ENCODE assay signal across 22 cellular contexts in the genomic region with DNA sequence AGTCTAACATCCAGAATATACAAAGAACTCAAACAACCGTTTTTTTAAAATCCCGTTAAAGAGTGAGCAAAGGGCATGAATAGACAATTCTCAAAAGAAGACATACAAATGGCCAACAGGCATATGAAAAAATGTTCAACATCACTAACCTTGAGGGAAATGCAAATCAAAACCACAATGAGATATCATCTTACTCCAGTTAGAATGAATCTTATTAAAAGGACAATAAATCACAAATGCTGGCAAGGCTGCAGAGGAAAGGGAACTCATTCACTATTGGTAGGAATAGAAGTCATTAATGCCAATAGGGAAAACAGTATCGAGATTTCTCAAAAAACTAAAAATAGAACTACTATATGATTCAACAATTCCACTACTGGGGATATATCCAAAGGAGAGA.
"Had no signal": no experiment of that assay in that cellular context is flagged by ENCODE, and none has a peak within 500 bp of the region (broad histone marks: within the 10 kb centered on the region; RNA-seq: fewer than 3 reads in every experiment).

No MANE protein-coding gene starts in this region.

- H3K27me3 ChIP-seq: MG63, SJSA1 had no signal

- H3K4me3 ChIP-seq: MG63, SJSA1 had no signal

- H3K27ac Mint-ChIP-seq: T-cell; T-helper 1 cell treated with Interleukin-12 subunit alpha and Interleukin-12 subunit beta and Interleukin-4 antibody, amounts not matched to agents 30 μg/mL and 1 μg/mL, for 36 hours had no signal

- H3K36me3 Mint-ChIP-seq: T-cell had no signal

- ATAC-seq: HepG2, T-cell had no signal

- H3K4me3 Mint-ChIP-seq: T-cell; T-helper 1 cell treated with Interleukin-12 subunit alpha and Interleukin-12 subunit beta and Interleukin-4 antibody, amounts not matched to agents 30 μg/mL and 1 μg/mL, for 36 hours had no signal

- H3K27me3 Mint-ChIP-seq: T-cell had no signal

- DNase-seq: IMR-90, Karpas-422, KG1, MG63, NCI-H1092 treated with DMSO at 0.1 percent for 48 hours, NCI-H1436, NCI-H187, NCI-H2029, NCI-H2171, NCI-H345, NCI-H446 treated with DMSO at 0.1 percent for 48 hours, NCI-H510A treated with DMSO at 0.1 percent for 48 hours, NCI-H69, NCI-H774, Right ventricle myocardium superior, RPMI8226, SIG-M5, SW 1271, T-cell had no signal

- H3K36me3 ChIP-seq: MG63, SJSA1 had no signal

- H3K4me1 Mint-ChIP-seq: T-cell had no signal

- H3K27ac ChIP-seq: SJSA1 had no signal

- H3K4me1 ChIP-seq: SJSA1 had no signal

- H3K9me3 ChIP-seq: MG63, SJSA1 had no signal
